9 cellular contexts compared by ENCODE assay signal in genomic region chr16:19118938-19119431, GRCh38. TPM values are rescaled to one million over a fixed set of nuclear protein-coding genes. Genes with fewer than 3 reads are reported as not detected.
A peak's percentile ranks its signal among the peaks of the same experiment; 100 is the strongest.
DNase-seq lines count a peak whose midpoint lies in the region; ATAC-seq, FAIRE-seq and TF ChIP-seq lines count a peak whose summit lies in the region.
"Had no signal": no experiment of that assay in that cellular context is flagged by ENCODE, and none has a peak within 500 bp of the region (broad histone marks: within the 10 kb centered on the region; RNA-seq: fewer than 3 reads in every experiment).

No MANE protein-coding gene starts in this region.

- H3K9me3 ChIP-seq in OCI-LY1 (ENCODE audit: low read length) (no peaks in the 10 kb centered on the region), K562 (replicated peaks; ENCODE audit: control insufficient read depth, insufficient read depth, low read depth, low read length) (no peaks in the 10 kb centered on the region), lower lobe of right lung (no peaks in the 10 kb centered on the region), stomach (no peaks in the 10 kb centered on the region)
- H3K9me3 ChIP-seq: pancreas had no signal

- H3K27ac ChIP-seq in OCI-LY1 (ENCODE audit: low read depth, low read length, poor library complexity, severe bottlenecking): no peak overlapping the region
- H3K27ac ChIP-seq in K562 (ENCODE audit: extremely low read depth, low read depth, low read length): peak overlapping the region; percentile 88
- H3K27ac ChIP-seq in lower lobe of right lung: peak overlapping the region; percentile 98
- H3K27ac ChIP-seq in stomach: peak overlapping the region; percentile 67 to 98 (median 83)

- intact Hi-C loops in K562 (cut with micrococcal nuclease): loop anchor here (5.0 kb wide), 1 partner anchor 348 kb away; no protein-coding TSS in a partner anchor
- intact Hi-C loops in lower lobe of right lung (cut with DNase I): no loop called here
- intact Hi-C loops in stomach (cut with DNase I; ENCODE audit: low total_unique reads): no loop called here

- H3K9ac ChIP-seq in OCI-LY1 (ENCODE audit: low read length) (peak overlapping the region; percentile 16; the same call in 1 of the 2 replicates), K562 (ENCODE audit: insufficient read depth in 1 of 2, low read depth in 2 of 2, low read length in 2 of 2) (peak overlapping the region; percentile 74; a peak in 3 of 4 replicates)

- H3K79me2 ChIP-seq in OCI-LY1 (ENCODE audit: insufficient read depth, low read length) (no peaks in the 10 kb centered on the region), K562 (ENCODE audit: control insufficient read depth, insufficient read depth, low read length) (no peaks in the 10 kb centered on the region)

- H3K4me2 ChIP-seq in OCI-LY1 (ENCODE audit: low read length) (peak overlapping the region; percentile 40; the same call in 1 of the 2 replicates), K562 (ENCODE audit: insufficient read depth, low read length) (peak overlapping the region; percentile 78)

- WGBS in K562 (ENCODE audit: insufficient coverage, low coverage, missing lambda C conversion rate): 3% methylated on average over 6 of the region's 6 CpGs
- WGBS in stomach, 5 donors: 35 to 56% (median 52%) methylated on average over 6 of the region's 6 CpGs

- no peak for TF ChIP-seq CTCF in OCI-LY1 (IDR thresholded peaks at IDR 0.05; ENCODE audit: low read length)
- TF ChIP-seq CTCF in K562 (IDR thresholded peaks at IDR 0.05 in 2 of 3, conservative IDR thresholded peaks at IDR 0.05 in 1 of 3; ENCODE audit: insufficient read depth in 2 of 3, low read depth in 1 of 3, low read length in 3 of 3): no peak
- TF ChIP-seq CTCF in lower lobe of right lung (IDR thresholded peaks at IDR 0.05): no peak
- no peak for TF ChIP-seq CTCF in stomach (IDR thresholded peaks at IDR 0.05)

- no peaks in the 10 kb centered on the region for H4K20me1 ChIP-seq in OCI-LY1 (ENCODE audit: insufficient read depth, low read length)
- H4K20me1 ChIP-seq in K562 (replicated peaks; ENCODE audit: control insufficient read depth, insufficient read depth, low read length): no peaks in the 10 kb centered on the region

- H3K9me2 ChIP-seq in OCI-LY1 (ENCODE audit: low read depth, low read length): no peaks in the 10 kb centered on the region

- peak; percentile 83 for ATAC-seq in K562
- peak; percentile 44 to 55 for ATAC-seq in lower lobe of right lung
- ATAC-seq in GM21515 (IDR thresholded peaks at IDR 0.05; ENCODE audit: unreplicated experiment): no peak

- peak; percentile 97 for FAIRE-seq in K562 (lab: Jason Lieb, UNC)
- FAIRE-seq: pancreas had no signal

- peak; percentile 72; the same call in 1 of the 2 replicates for TF ChIP-seq EP300 in K562 (IDR thresholded peaks at IDR 0.05; ENCODE audit: low read length)
- TF ChIP-seq EP300 in stomach (IDR thresholded peaks at IDR 0.05): no peak

- CTCF ChIA-PET in K562 (lab: Yijun Ruan, JAX; ENCODE audit: low intra/inter-chr PET ratio): no interaction called here

- H3K27me3 ChIP-seq in OCI-LY1 (ENCODE audit: insufficient read depth, low read length): no peaks in the 10 kb centered on the region
- no peaks in the 10 kb centered on the region for H3K27me3 ChIP-seq in K562 (ENCODE audit: control insufficient read depth in 2 of 2, insufficient read depth in 2 of 2, low read length in 2 of 2)
- no peaks in the 10 kb centered on the region for H3K27me3 ChIP-seq in lower lobe of right lung (ENCODE audit: low read depth)
- no peaks in the 10 kb centered on the region for H3K27me3 ChIP-seq in stomach
- H3K27me3 ChIP-seq: pancreas had no signal

- in situ Hi-C loops in K562 (cut with MboI): no loop called here

- no peaks in the 10 kb centered on the region for H3K36me3 ChIP-seq in OCI-LY1 (ENCODE audit: insufficient read depth, low read length)
- no peaks in the 10 kb centered on the region for H3K36me3 ChIP-seq in K562 (ENCODE audit: control insufficient read depth, insufficient read depth, low read length)
- H3K36me3 ChIP-seq in lower lobe of right lung: peaks cover 52% of the 10 kb centered on the region
- peaks cover 8 to 25% (median 18%) of the 10 kb centered on the region in 4 donors for H3K36me3 ChIP-seq in stomach
- H3K36me3 ChIP-seq: pancreas had no signal

- H3K9me1 ChIP-seq in K562 (ENCODE audit: control insufficient read depth, insufficient read depth, low read length): no peaks in the 10 kb centered on the region

- peak; percentile 72 for TF ChIP-seq POLR2A in K562 (conservative IDR thresholded peaks at IDR 0.05)
- no peak for TF ChIP-seq POLR2A in stomach (IDR thresholded peaks at IDR 0.05)

- DNase-seq in EH (ENCODE audit: low read depth) (peak; percentile 94), K562 (ENCODE audit: extremely low read depth in 1 of 4, low spot score in 3 of 4) (peak; percentile 73 to 86 (median 81)), lower lobe of right lung (no peak), stomach (no peak), iPS-NIHi7 (ENCODE audit: extremely low spot score) (no peak), NCI-H526 treated with DMSO at 0.1 percent for 48 hours (lab: John Stamatoyannopoulos, UW) (no peak)
- DNase-seq: pancreas had no signal

- peak overlapping the region; percentile 49; the same call in 1 of the 2 replicates for H2AFZ ChIP-seq in OCI-LY1 (ENCODE audit: low read length)
- peak overlapping the region; percentile 88 for H2AFZ ChIP-seq in K562 (ENCODE audit: low read depth, low read length)

- no TSS peak for BruUV-seq in K562 (replicated peaks; lab: Mats Ljungman, UMichigan)

- POLR2A ChIA-PET in K562 (lab: Yijun Ruan, JAX): interaction anchor here (0.7 to 4.0 kb wide), 6 partner anchors 11 to 173 kb away, joined by 4 to 18 read pairs (median 6); no protein-coding TSS in a partner anchor

- H3K4me1 ChIP-seq in OCI-LY1 (ENCODE audit: insufficient read depth, low read length, severe bottlenecking): peaks cover 15% of the 10 kb centered on the region
- H3K4me1 ChIP-seq in K562 (replicated peaks in 1 of 2; ENCODE audit: control insufficient read depth in 2 of 2, insufficient read depth in 2 of 2, low read length in 2 of 2): peaks cover 26 to 30% of the 10 kb centered on the region in 2 experiments
- peaks cover 80% of the 10 kb centered on the region for H3K4me1 ChIP-seq in lower lobe of right lung
- H3K4me1 ChIP-seq in stomach: peaks cover 43 to 93% (median 62%) of the 10 kb centered on the region in 4 donors

- no peaks in the 10 kb centered on the region for H3F3A ChIP-seq in OCI-LY1 (ENCODE audit: insufficient read depth, low read length)

- H3K4me3 ChIP-seq in OCI-LY1 (ENCODE audit: low read depth, low read length, poor library complexity, severe bottlenecking) (peak overlapping the region; percentile 41), K562 (peak overlapping the region; percentile 30), lower lobe of right lung (peak overlapping the region; percentile 93), stomach (peak overlapping the region; percentile 17 to 23 (median 19))

- no peak for TF ChIP-seq RAD21 in K562 (CRISPR knock-in tag; conservative IDR thresholded peaks at IDR 0.05 in 1 of 2, IDR thresholded peaks at IDR 0.05 in 1 of 2)

RNA-seq across cellular contexts. Expression of gene ITPRIPL2, which starts 5.2 kb away (rescaled TPM):
- total RNA-seq in K562 (2011; cell fraction: chromatin; rRNA removed; ENCODE audit: low replicate concordance): 1.7 and 2.8 TPM in 2 replicates
- 2.4 and 2.8 TPM in 2 replicates for total RNA-seq in K562 (2011; cell fraction: nucleolus; rRNA removed)
- 2.9 and 4.4 TPM in 2 replicates for total RNA-seq in K562 (2011; cell fraction: nucleoplasm; rRNA removed)
- total RNA-seq in K562 (2014; rRNA removed): 0.64 and 1.4 TPM in 2 replicates
- 0.76 and 0.80 TPM in 2 replicates for total RNA-seq in K562 (2014; rRNA removed; fragmentation: Illumina TruSeq; extraction: Trizol)
- total RNA-seq in K562 (2015; rRNA removed; fragmentation: Illumina TruSeq; extraction: Trizol): 0.58 and 0.75 TPM in 2 replicates
- total RNA-seq in K562 (2021): 2.1 and 2.2 TPM in 2 replicates
- 0.65 and 0.77 TPM in 2 replicates for polyA plus RNA-seq in K562 (2011; rRNA removed)
- 0.65 and 1.1 TPM in 2 replicates for polyA plus RNA-seq in K562 (2011; cell fraction: cytosol; rRNA removed)
- 0.66 and 1.5 TPM in 2 replicates for polyA plus RNA-seq in K562 (2011; cell fraction: nucleus; rRNA removed)
- 0.74 and 1.3 TPM in 2 replicates for polyA plus RNA-seq in K562 (2012)
- 0.48 and 0.54 TPM in 2 replicates for polyA plus RNA-seq in K562 (2014; fragmentation: Illumina TruSeq; extraction: Trizol)
- polyA plus RNA-seq in K562 (2014; fragmentation: Nextera tagmentation; extraction: Ambion mirVana): under 1 TPM; 0.04 to 0.11 TPM
- polyA plus RNA-seq in K562 (2014; rRNA removed): 0.45 and 1.3 TPM in 2 replicates
- polyA minus RNA-seq in K562 (2011; rRNA and poly(A)+ RNA removed): 1.0 and 1.2 TPM in 2 replicates
- 1.2 and 1.8 TPM in 2 replicates for polyA minus RNA-seq in K562 (2011; cell fraction: cytosol; rRNA and poly(A)+ RNA removed)
- polyA minus RNA-seq in K562 (2011; cell fraction: nucleus; rRNA and poly(A)+ RNA removed): 1.2 and 1.8 TPM in 2 replicates
- 60.7 TPM for total RNA-seq in lower lobe of right lung
- total RNA-seq in stomach: 10 to 100 TPM; 10.3 to 48.7 (median 36.8) TPM
- 10 to 100 TPM in 1 of 3 donors, 1 to 10 TPM in 2; 7.6 to 14.1 (median 9.9) TPM for polyA plus RNA-seq in stomach

RNA-seq across cellular contexts. Expression of gene SYT17, which starts 49.1 kb away (rescaled TPM):
- not detected in 2 replicates for total RNA-seq in K562 (2011; cell fraction: chromatin; rRNA removed; ENCODE audit: low replicate concordance)
- not detected in 2 replicates for total RNA-seq in K562 (2011; cell fraction: nucleolus; rRNA removed)
- total RNA-seq in K562 (2011; cell fraction: nucleoplasm; rRNA removed): not detected in 2 replicates
- total RNA-seq in K562 (2014; rRNA removed) (not detected in 2 replicates), K562 (2014; rRNA removed; fragmentation: Illumina TruSeq; extraction: Trizol) (not detected in 2 replicates), K562 (2015; rRNA removed; fragmentation: Illumina TruSeq; extraction: Trizol) (not detected in 2 replicates), K562 (2021) (not detected in 2 replicates), lower lobe of right lung (11.8 TPM), stomach (10 to 100 TPM in 4 of 5 donors, 1 to 10 TPM in 1; 8.1 to 37.1 (median 18.7) TPM)
- polyA plus RNA-seq in K562 (2011; rRNA removed) (not detected in 2 replicates), K562 (2014; fragmentation: Illumina TruSeq; extraction: Trizol) (not detected in 2 replicates), K562 (2014; fragmentation: Nextera tagmentation; extraction: Ambion mirVana) (not detected), K562 (2014; rRNA removed) (not detected in 2 replicates), stomach (1 to 10 TPM; 2.9 to 4.4 (median 3.4) TPM)
- not detected in 2 replicates for polyA plus RNA-seq in K562 (2011; cell fraction: cytosol; rRNA removed)
- not detected in 2 replicates for polyA plus RNA-seq in K562 (2011; cell fraction: nucleus; rRNA removed)
- polyA plus RNA-seq in K562 (2012): 0.11 TPM in 1 of 2 replicates, not detected in the other
- polyA minus RNA-seq in K562 (2011; rRNA and poly(A)+ RNA removed): not detected in 2 replicates
- not detected in 2 replicates for polyA minus RNA-seq in K562 (2011; cell fraction: cytosol; rRNA and poly(A)+ RNA removed)
- polyA minus RNA-seq in K562 (2011; cell fraction: nucleus; rRNA and poly(A)+ RNA removed): not detected in 2 replicates

RNA-seq across cellular contexts. Expression of gene COQ7, which starts 51.6 kb away (rescaled TPM):
- total RNA-seq in K562 (2011; cell fraction: chromatin; rRNA removed; ENCODE audit: low replicate concordance): 15.2 and 20.2 TPM in 2 replicates
- total RNA-seq in K562 (2011; cell fraction: nucleolus; rRNA removed): 14.1 and 16.3 TPM in 2 replicates
- 16.9 and 18.6 TPM in 2 replicates for total RNA-seq in K562 (2011; cell fraction: nucleoplasm; rRNA removed)
- 22.1 and 23.3 TPM in 2 replicates for total RNA-seq in K562 (2014; rRNA removed)
- 11.2 and 13.0 TPM in 2 replicates for total RNA-seq in K562 (2014; rRNA removed; fragmentation: Illumina TruSeq; extraction: Trizol)
- 12.2 and 13.0 TPM in 2 replicates for total RNA-seq in K562 (2015; rRNA removed; fragmentation: Illumina TruSeq; extraction: Trizol)
- total RNA-seq in K562 (2021): 22.5 and 23.4 TPM in 2 replicates
- 12.2 and 15.2 TPM in 2 replicates for polyA plus RNA-seq in K562 (2011; rRNA removed)
- polyA plus RNA-seq in K562 (2011; cell fraction: cytosol; rRNA removed): 10.2 and 11.2 TPM in 2 replicates
- polyA plus RNA-seq in K562 (2011; cell fraction: nucleus; rRNA removed): 5.8 and 6.8 TPM in 2 replicates
- 11.7 and 15.8 TPM in 2 replicates for polyA plus RNA-seq in K562 (2012)
- 19.6 and 24.0 TPM in 2 replicates for polyA plus RNA-seq in K562 (2014; fragmentation: Illumina TruSeq; extraction: Trizol)
- 1 to 10 TPM; 2.3 to 3.5 TPM for polyA plus RNA-seq in K562 (2014; fragmentation: Nextera tagmentation; extraction: Ambion mirVana)
- polyA plus RNA-seq in K562 (2014; rRNA removed): 26.1 and 33.4 TPM in 2 replicates
- polyA minus RNA-seq in K562 (2011; rRNA and poly(A)+ RNA removed): 18.8 and 21.9 TPM in 2 replicates
- polyA minus RNA-seq in K562 (2011; cell fraction: cytosol; rRNA and poly(A)+ RNA removed): 3.1 and 9.2 TPM in 2 replicates
- 7.8 and 10.3 TPM in 2 replicates for polyA minus RNA-seq in K562 (2011; cell fraction: nucleus; rRNA and poly(A)+ RNA removed)
- total RNA-seq in lower lobe of right lung: 17.3 TPM
- 10 to 100 TPM in 4 of 5 donors, 1 to 10 TPM in 1; 5.8 to 59.4 (median 31.5) TPM for total RNA-seq in stomach
- 10 to 100 TPM; 11.1 to 13.3 (median 11.3) TPM for polyA plus RNA-seq in stomach

Comparison
In these comparisons a context has a peak if more than half of its experiments do, and no peak if none do; other contexts are left out.
1. DNase-seq: peak in EH (single experiment) and K562 (4 of 4); none in lower lobe of right lung (single experiment), stomach (single experiment), iPS-NIHi7 (single experiment) and NCI-H526 treated with DMSO at 0.1 percent for 48 hours (single experiment).
2. H3K4me3 ChIP-seq: peak in every context shown above with its lines; median percentile 93 in lower lobe of right lung; 41 in OCI-LY1; 30 in K562; 19 in stomach.
3. RNA of gene SYT17, which starts 49.1 kb away (total RNA-seq): 8.1 to 37.1 TPM in stomach and 11.8 TPM in lower lobe of right lung (single experiment); not detected in K562; every median in the first group is over 4 times any median in the second.